13 cellular contexts compared by ENCODE assay signal in the genomic region with DNA sequence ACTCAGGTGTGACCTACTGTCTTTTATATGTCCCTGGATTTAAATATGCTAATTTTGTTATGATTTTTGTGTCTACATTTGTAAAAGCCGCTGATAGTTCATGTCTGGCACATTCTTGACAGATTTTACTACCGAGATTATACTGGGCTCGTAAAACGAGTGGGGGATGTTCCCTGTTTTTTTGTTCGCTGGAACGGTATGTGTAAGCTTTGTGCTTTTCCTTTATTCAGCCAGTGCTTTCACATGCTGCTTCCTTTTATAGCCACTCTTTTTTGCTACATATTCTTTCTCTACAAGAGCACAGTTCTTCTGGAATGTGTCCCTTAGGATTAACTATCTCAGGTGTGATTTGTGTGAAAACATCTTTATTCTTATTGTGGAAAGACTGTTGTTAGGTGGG.
"Had no signal": no experiment of that assay in that cellular context is flagged by ENCODE, and none has a peak within 500 bp of the region (broad histone marks: within the 10 kb centered on the region; RNA-seq: fewer than 3 reads in every experiment).

No MANE protein-coding gene starts in this region.

- ATAC-seq: activated CD4-positive, alpha-beta T cell treated with anti-CD3 and anti-CD28 coated beads for 36 hours; body of pancreas; esophagus mucosa; sciatic nerve had no signal

- H3K4me3 ChIP-seq: body of pancreas, colonic mucosa had no signal

- H3K27ac ChIP-seq: body of pancreas, colonic mucosa had no signal

- FAIRE-seq: urothelium cell line had no signal

- DNase-seq: activated CD4-positive, alpha-beta memory T cell treated with anti-CD3 and anti-CD28 coated beads for 36 hours; activated CD4-positive, alpha-beta T cell treated with anti-CD3 and anti-CD28 coated beads for 36 hours; activated gamma-delta T cell; activated T-cell treated with anti-CD3 and anti-CD28 coated beads, Interleukin-2, amount 50 U/mL, for 48 hours; amniotic stem cell; body of pancreas; caudate nucleus; colonic mucosa; kidney glomerular epithelial cell; stimulated activated CD4-positive, alpha-beta T cell treated with anti-CD3 and anti-CD28 coated beads, Interleukin-1b, Interleukin-23, amount 100 ng/mL, for 48 hours had no signal

- H3K27me3 ChIP-seq: body of pancreas, colonic mucosa had no signal

- H3K36me3 ChIP-seq: colonic mucosa had no signal

- H3K4me1 ChIP-seq: body of pancreas, colonic mucosa had no signal

- H3K9me3 ChIP-seq: body of pancreas, colonic mucosa had no signal
